10 cellular contexts compared by ENCODE assay signal in genomic region chr17:62062936-62063335, GRCh38. TPM values are rescaled to one million over a fixed set of nuclear protein-coding genes. Genes with fewer than 3 reads are reported as not detected.
DNase-seq lines count a peak whose midpoint lies in the region; ATAC-seq and TF ChIP-seq lines count a peak whose summit lies in the region.
"Had no signal": no experiment of that assay in that cellular context is flagged by ENCODE, and none has a peak within 500 bp of the region (broad histone marks: within the 10 kb centered on the region; RNA-seq: fewer than 3 reads in every experiment).

No MANE protein-coding gene starts in this region.

- H3K4me3 ChIP-seq in MM.1S (ENCODE audit: low read length) (peak overlapping the region; percentile 74), ectodermal cell (ENCODE audit: insufficient read depth, low read depth, low read length) (peak overlapping the region; percentile 97)

- H3K4me3 Mint-ChIP-seq in CD4-positive, alpha-beta T cell = peak overlapping the region; percentile 97
- H3K4me3 Mint-ChIP-seq in nephron progenitor cell = peak overlapping the region; percentile 97

- no peaks in the 10 kb centered on the region for H3K9me3 ChIP-seq in CD4-positive, alpha-beta T cell (ENCODE audit: control insufficient read depth, low read length)
- no peaks in the 10 kb centered on the region for H3K9me3 ChIP-seq in MM.1S (replicated peaks; ENCODE audit: insufficient read depth, low read length)
- H3K9me3 ChIP-seq in ectodermal cell (ENCODE audit: control insufficient read depth, low read length) = no peaks in the 10 kb centered on the region

- intact Hi-C loops in CD4-positive, alpha-beta T cell (cut with DNase I, micrococcal nuclease) = loop anchor here (10.0 kb wide), 3 partner anchors 648 to 1988 kb away; partner anchors contain the start of genes HEATR6 (in 1 of the 2) and TANC2 (in 1 of the 2)

- peak overlapping the region; percentile 58; the same call in 1 of the 2 replicates for H3K9ac ChIP-seq in MM.1S (ENCODE audit: low read length)

- WGBS in ectodermal cell, 2 experiments = 64 to 66% methylated on average over 3 of the region's 3 CpGs

- H4K20me1 ChIP-seq in MM.1S (ENCODE audit: insufficient read depth, low read length) = peaks cover 33% of the 10 kb centered on the region

- no peaks in the 10 kb centered on the region for H3K9me3 Mint-ChIP-seq in CD4-positive, alpha-beta T cell
- H3K9me3 Mint-ChIP-seq in nephron progenitor cell = no peaks in the 10 kb centered on the region

- TF ChIP-seq CTCF in CD4-positive, alpha-beta T cell (IDR thresholded peaks at IDR 0.05) = no peak
- TF ChIP-seq CTCF in MM.1S (IDR thresholded peaks at IDR 0.05; ENCODE audit: low read length) (no peak), nephron progenitor cell (IDR thresholded peaks at IDR 0.05) (no peak)

- peaks cover 64% of the 10 kb centered on the region for H3K36me3 Mint-ChIP-seq in CD4-positive, alpha-beta T cell (ENCODE audit: low read depth)
- H3K36me3 Mint-ChIP-seq in nephron progenitor cell (ENCODE audit: low read depth) = peaks cover 25% of the 10 kb centered on the region

- no peaks in the 10 kb centered on the region for H3K9me2 ChIP-seq in MM.1S (replicated peaks; ENCODE audit: insufficient read depth, low read length)

- POLR2A ChIA-PET in CD4-positive, alpha-beta T cell (lab: Charles Lee) = interaction anchor here (1.0 kb wide), 1 partner anchor 9 kb away, joined by 4 read pairs; no protein-coding TSS in a partner anchor
- POLR2A ChIA-PET in HEK293T (lab: Yijun Ruan, JAX) = interaction anchor here (0.8 kb wide), 1 partner anchor 135 kb away, joined by 3 read pairs; the partner anchor contains the start of gene INTS2

- H3K4me2 ChIP-seq in MM.1S (ENCODE audit: low read depth, low read length) = peak overlapping the region; percentile 84

- H3K27me3 Mint-ChIP-seq in CD4-positive, alpha-beta T cell = no peaks in the 10 kb centered on the region
- no peaks in the 10 kb centered on the region for H3K27me3 Mint-ChIP-seq in nephron progenitor cell (ENCODE audit: low read depth, poor library complexity)

- peaks cover 61% of the 10 kb centered on the region for H3K4me1 Mint-ChIP-seq in CD4-positive, alpha-beta T cell (ENCODE audit: low read depth)
- peaks cover 51% of the 10 kb centered on the region for H3K4me1 Mint-ChIP-seq in nephron progenitor cell

- CTCF ChIA-PET in CD4-positive, alpha-beta T cell (lab: Charles Lee) = no interaction called here
- CTCF ChIA-PET in HEK293T (lab: Yijun Ruan, JAX) = no interaction called here

- no peak overlapping the region for H3K27ac ChIP-seq in CD4-positive, alpha-beta T cell (ENCODE audit: low read depth, low read length)
- H3K27ac ChIP-seq in MM.1S (ENCODE audit: low read length) = 0 out of 2 replicates have a peak overlapping the region, but pooled peaks have one; percentile 60
- H3K27ac ChIP-seq in ectodermal cell (ENCODE audit: insufficient read depth, low read depth, low read length, poor library complexity, severe bottlenecking) = no peak overlapping the region

- peaks cover 3% of the 10 kb centered on the region; the same call in 1 of the 2 replicates for H3K36me3 ChIP-seq in MM.1S (replicated peaks; ENCODE audit: insufficient read depth, low read length)
- H3K36me3 ChIP-seq in ectodermal cell (ENCODE audit: control insufficient read depth, insufficient read depth, low read length) = peaks cover 9% of the 10 kb centered on the region

- ATAC-seq in CD4-positive, alpha-beta T cell (ENCODE audit: poor library complexity) = no peak
- no peak for ATAC-seq in GM21717 (IDR thresholded peaks at IDR 0.05; ENCODE audit: unreplicated experiment)

- peak overlapping the region; percentile 97 for H3K27ac Mint-ChIP-seq in CD4-positive, alpha-beta T cell
- H3K27ac Mint-ChIP-seq in nephron progenitor cell = no peak overlapping the region

- no peak for DNase-seq in CD4-positive, alpha-beta T cell
- DNase-seq in MM.1S (no peak), nephron progenitor cell (no peak), HEK293T (ENCODE audit: extremely low spot score) (no peak), Kasumi-1 (lab: John Stamatoyannopoulos, UW) (no peak), A172 (ENCODE audit: low spot score) (no peak)
- DNase-seq: Right ventricle myocardium superior; stimulated activated CD4-positive, alpha-beta T cell treated with anti-CD3 and anti-CD28 coated beads, Interleukin-4, amount 100 ng/mL, for 4 hours had no signal

- H2AFZ ChIP-seq in MM.1S (ENCODE audit: low read length) = no peak overlapping the region

- no peaks in the 10 kb centered on the region for H3K27me3 ChIP-seq in CD4-positive, alpha-beta T cell (ENCODE audit: control insufficient read depth, insufficient read depth, low read length)
- H3K27me3 ChIP-seq in MM.1S (replicated peaks; ENCODE audit: insufficient read depth, low read length) (no peaks in the 10 kb centered on the region), ectodermal cell (ENCODE audit: control insufficient read depth, insufficient read depth, low read length, poor library complexity, severe bottlenecking) (no peaks in the 10 kb centered on the region)

- peaks cover 17% of the 10 kb centered on the region; the same call in 1 of the 2 replicates for H3K4me1 ChIP-seq in MM.1S (ENCODE audit: low read length)
- H3K4me1 ChIP-seq in ectodermal cell (ENCODE audit: control insufficient read depth, insufficient read depth, low read length) = peaks cover 4% of the 10 kb centered on the region

- H3F3A ChIP-seq in MM.1S (ENCODE audit: insufficient read depth, low read length) = peaks cover 22% of the 10 kb centered on the region

- H3K79me2 ChIP-seq in MM.1S (ENCODE audit: low read length) = peaks cover 76% of the 10 kb centered on the region

TF ChIP-seq in HEK293T, 16 proteins besides CTCF, POLR2A, EP300 and RAD21:
- no peak for TF ChIP-seq CTBP1 (IDR thresholded peaks at IDR 0.05; ENCODE audit: borderline replicate concordance)
- TF ChIP-seq ZNF384 (IDR thresholded peaks at IDR 0.05) = no peak
- TF ChIP-seq PKNOX1 (IDR thresholded peaks at IDR 0.05) = no peak
- no peak for TF ChIP-seq FOXM1 (IDR thresholded peaks at IDR 0.05; ENCODE audit: borderline replicate concordance)
- no peak for TF ChIP-seq HDGF (IDR thresholded peaks at IDR 0.05; ENCODE audit: borderline replicate concordance)
- TF ChIP-seq SUZ12 (IDR thresholded peaks at IDR 0.05) = no peak
- no peak for TF ChIP-seq SP1 (IDR thresholded peaks at IDR 0.05)
- no peak for TF ChIP-seq FOXA1 (IDR thresholded peaks at IDR 0.05)
- TF ChIP-seq FOXK2 (IDR thresholded peaks at IDR 0.05) = no peak
- TF ChIP-seq ARNT (IDR thresholded peaks at IDR 0.05) = no peak
- TF ChIP-seq NFRKB (IDR thresholded peaks at IDR 0.05) = no peak
- TF ChIP-seq ELF4 (IDR thresholded peaks at IDR 0.05) = no peak
- no peak for TF ChIP-seq L3MBTL2 (conservative IDR thresholded peaks at IDR 0.05)

RNA-seq across cellular contexts. Expression of gene MED13, which starts 2.1 kb away (rescaled TPM):
- 10 to 100 TPM; 75.7 to 85.8 TPM for total RNA-seq in CD4-positive, alpha-beta T cell
- polyA plus RNA-seq in ectodermal cell (2013, experiment 1 of 4) = 30.1 TPM
- 40.9 TPM for polyA plus RNA-seq in ectodermal cell (2013, experiment 2 of 4)
- polyA plus RNA-seq in ectodermal cell (2013, experiment 3 of 4) = 27.2 TPM
- 33.2 TPM for polyA plus RNA-seq in ectodermal cell (2013, experiment 4 of 4)
- 31.7 and 34.9 TPM in 2 replicates for total RNA-seq in A172 (2014; rRNA removed; shearing (Covaris generic))
